In genomic region chr19:1104452-1105216, GRCh38 we compare ENCODE assay signal across 1 cellular context.
TF ChIP-seq lines count a peak whose summit lies in the region.

No MANE protein-coding gene starts in this region.

TF ChIP-seq in HepG2, 621 proteins besides CTCF, POLR2A, EP300 and RAD21 (continued from another document):
- TF ChIP-seq ZNF570 (CRISPR knock-in tag; IDR thresholded peaks at IDR 0.05; ENCODE audit: borderline replicate concordance) (no peak), MTF2 (CRISPR knock-in tag; IDR thresholded peaks at IDR 0.05; ENCODE audit: borderline replicate concordance) (peak; percentile 63; the same call in 1 of the 2 replicates), HIC2 (CRISPR knock-in tag; IDR thresholded peaks at IDR 0.05; ENCODE audit: low read depth) (no peak), UBTF (CRISPR knock-in tag; IDR thresholded peaks at IDR 0.05) (peak; percentile 5; the same call in 1 of the 2 replicates), ZNF878 (CRISPR knock-in tag; IDR thresholded peaks at IDR 0.05) (no peak), ZNF766 (CRISPR knock-in tag; IDR thresholded peaks at IDR 0.05; ENCODE audit: borderline replicate concordance) (no peak), ZNF652 (CRISPR knock-in tag; IDR thresholded peaks at IDR 0.05; ENCODE audit: borderline replicate concordance, low read depth) (no peak), NFKBIZ (CRISPR knock-in tag; IDR thresholded peaks at IDR 0.05) (no peak), ATF7 (IDR thresholded peaks at IDR 0.05) (no peak), ATF7 (CRISPR knock-in tag; IDR thresholded peaks at IDR 0.05) (no peak), GABPB1 (CRISPR knock-in tag; IDR thresholded peaks at IDR 0.05) (no peak), MBD4 (IDR thresholded peaks at IDR 0.05; ENCODE audit: borderline replicate concordance, low read length) (no peak), HHEX (CRISPR knock-in tag; IDR thresholded peaks at IDR 0.05) (no peak), ZBTB39 (CRISPR knock-in tag; IDR thresholded peaks at IDR 0.05) (0 out of 2 replicates have a peak, but pooled peaks have one; percentile 21), RARA (CRISPR knock-in tag; IDR thresholded peaks at IDR 0.05) (0 out of 2 replicates have a peak, but pooled peaks have one; percentile 8), HOMEZ (CRISPR knock-in tag; IDR thresholded peaks at IDR 0.05; ENCODE audit: low read depth) (no peak), ZSCAN12 (CRISPR knock-in tag; IDR thresholded peaks at IDR 0.05) (no peak), ETV5 (CRISPR knock-in tag; IDR thresholded peaks at IDR 0.05; ENCODE audit: borderline replicate concordance) (0 out of 2 replicates have a peak, but pooled peaks have one; percentile 13), ZNF383 (CRISPR knock-in tag; IDR thresholded peaks at IDR 0.05; ENCODE audit: borderline replicate concordance) (no peak), AGO1 (IDR thresholded peaks at IDR 0.05; ENCODE audit: low read depth, low read length, poor library complexity, severe bottlenecking) (peak; percentile 83), ZC3H13 (CRISPR knock-in tag; IDR thresholded peaks at IDR 0.05) (0 out of 2 replicates have a peak, but pooled peaks have one; percentile 17), ZNF556 (CRISPR knock-in tag; IDR thresholded peaks at IDR 0.05; ENCODE audit: borderline replicate concordance) (no peak; the same call in 1 of the 2 replicates), ATM (IDR thresholded peaks at IDR 0.05; ENCODE audit: borderline replicate concordance) (no peak), GMEB2 (CRISPR knock-in tag; IDR thresholded peaks at IDR 0.05; ENCODE audit: low read depth) (no peak), PAX8 (CRISPR knock-in tag; IDR thresholded peaks at IDR 0.05; ENCODE audit: borderline replicate concordance) (no peak), MAZ (IDR thresholded peaks at IDR 0.05; ENCODE audit: borderline replicate concordance, low read depth, low read length) (peak; percentile 70; the same call in 1 of the 2 replicates), MAZ (CRISPR knock-in tag; IDR thresholded peaks at IDR 0.05; ENCODE audit: low read depth) (no peak), NRL (CRISPR knock-in tag; IDR thresholded peaks at IDR 0.05; ENCODE audit: borderline replicate concordance) (no peak; the same call in none of the 2 replicates), SRY (CRISPR knock-in tag; IDR thresholded peaks at IDR 0.05) (no peak), ZFX (CRISPR knock-in tag; IDR thresholded peaks at IDR 0.05; ENCODE audit: low read depth) (peak; percentile 31; the same call in 1 of the 2 replicates), ZNF333 (CRISPR knock-in tag; IDR thresholded peaks at IDR 0.05; ENCODE audit: borderline replicate concordance) (no peak), KDM5A (IDR thresholded peaks at IDR 0.05; ENCODE audit: borderline replicate concordance, low read length) (no peak), FOXO1 (CRISPR knock-in tag; IDR thresholded peaks at IDR 0.05) (no peak), BHLHE40 (IDR thresholded peaks at IDR 0.05; ENCODE audit: low read length) (no peak), ZNF10 (CRISPR knock-in tag; IDR thresholded peaks at IDR 0.05; ENCODE audit: borderline replicate concordance, low read depth) (no peak), TCF12 (IDR thresholded peaks at IDR 0.05) (no peak), TCF12 (CRISPR knock-in tag; IDR thresholded peaks at IDR 0.05) (no peak), CAMTA2 (CRISPR knock-in tag; IDR thresholded peaks at IDR 0.05; ENCODE audit: borderline replicate concordance) (no peak; the same call in 1 of the 2 replicates), MNT (IDR thresholded peaks at IDR 0.05) (0 out of 2 replicates have a peak, but pooled peaks have one; percentile 15), MIXL1 (CRISPR knock-in tag; IDR thresholded peaks at IDR 0.05) (no peak), U2AF1 (optimal IDR thresholded peaks at IDR 0.05; ENCODE audit: low read depth, low read length) (no peak), ZNF503 (CRISPR knock-in tag; IDR thresholded peaks at IDR 0.05) (no peak), ZNF615 (CRISPR knock-in tag; IDR thresholded peaks at IDR 0.05; ENCODE audit: borderline replicate concordance) (no peak)
